ENCODE assay signal across 19 cellular contexts in genomic region chr7:51607447-51607846, GRCh38.
"Had no signal": no experiment of that assay in that cellular context is flagged by ENCODE, and none has a peak within 500 bp of the region (broad histone marks: within the 10 kb centered on the region; RNA-seq: fewer than 3 reads in every experiment).

No MANE protein-coding gene starts in this region.

- DNase-seq: dermis blood vessel endothelial cell; erythroblast; foreskin keratinocyte; head of caudate nucleus; hippocampal formation; left ventricle myocardium superior; mesenchymal stem cell; midbrain; stimulated activated CD4-positive, alpha-beta T cell treated with anti-CD3 and anti-CD28 coated beads, Interleukin-2, amount 100 ng/mL, for 48 hours; tibial artery; upper lobe of left lung had no signal

- H3K4me3 Mint-ChIP-seq: nephron; stimulated activated memory B cell treated with anti-CD40 and anti-IgM and Interleukin-4, amounts not matched to agents 10 μg/mL and 1 μg/mL and 100 μg/mL, for 72 hours; stimulated activated naive CD8-positive, alpha-beta T cell treated with anti-CD3 and anti-CD28 coated beads, Interleukin-15, Interleukin-2, amounts not matched to agents 100 ng/mL and 50 ng/mL, for 24 hours had no signal

- H3K27me3 Mint-ChIP-seq: stimulated activated memory B cell treated with anti-CD40 and anti-IgM and Interleukin-4, amounts not matched to agents 10 μg/mL and 1 μg/mL and 100 μg/mL, for 72 hours; stimulated activated naive CD8-positive, alpha-beta T cell treated with anti-CD3 and anti-CD28 coated beads, Interleukin-15, Interleukin-2, amounts not matched to agents 100 ng/mL and 50 ng/mL, for 24 hours had no signal

- H3K27ac Mint-ChIP-seq: nephron; stimulated activated memory B cell treated with anti-CD40 and anti-IgM and Interleukin-4, amounts not matched to agents 10 μg/mL and 1 μg/mL and 100 μg/mL, for 72 hours; stimulated activated naive CD8-positive, alpha-beta T cell treated with anti-CD3 and anti-CD28 coated beads, Interleukin-15, Interleukin-2, amounts not matched to agents 100 ng/mL and 50 ng/mL, for 24 hours had no signal

- H3K4me1 ChIP-seq: foreskin keratinocyte, tibial artery, upper lobe of left lung had no signal

- H3K9me3 ChIP-seq: colonic mucosa, tibial artery, upper lobe of left lung, vagina had no signal

- H3K4me3 ChIP-seq: colonic mucosa, lung, tibial artery, upper lobe of left lung, vagina had no signal

- FAIRE-seq: endothelial cell of umbilical vein, small intestine had no signal

- H3K36me3 ChIP-seq: colonic mucosa, tibial artery, upper lobe of left lung, vagina had no signal

- H3K36me3 Mint-ChIP-seq: stimulated activated memory B cell treated with anti-CD40 and anti-IgM and Interleukin-4, amounts not matched to agents 10 μg/mL and 1 μg/mL and 100 μg/mL, for 72 hours had no signal

- H3K4me1 Mint-ChIP-seq: stimulated activated memory B cell treated with anti-CD40 and anti-IgM and Interleukin-4, amounts not matched to agents 10 μg/mL and 1 μg/mL and 100 μg/mL, for 72 hours had no signal

- H3K27ac ChIP-seq: colonic mucosa, foreskin keratinocyte, tibial artery, upper lobe of left lung, vagina had no signal

- H3K27me3 ChIP-seq: colonic mucosa, foreskin keratinocyte, tibial artery, upper lobe of left lung, vagina had no signal

- ATAC-seq: foreskin keratinocyte; left ventricle myocardium superior; stimulated activated memory B cell treated with anti-CD40 and anti-IgM and Interleukin-4, amounts not matched to agents 10 μg/mL and 1 μg/mL and 100 μg/mL, for 72 hours had no signal
